ENCODE assay signal across 40 cellular contexts in the genomic region with DNA sequence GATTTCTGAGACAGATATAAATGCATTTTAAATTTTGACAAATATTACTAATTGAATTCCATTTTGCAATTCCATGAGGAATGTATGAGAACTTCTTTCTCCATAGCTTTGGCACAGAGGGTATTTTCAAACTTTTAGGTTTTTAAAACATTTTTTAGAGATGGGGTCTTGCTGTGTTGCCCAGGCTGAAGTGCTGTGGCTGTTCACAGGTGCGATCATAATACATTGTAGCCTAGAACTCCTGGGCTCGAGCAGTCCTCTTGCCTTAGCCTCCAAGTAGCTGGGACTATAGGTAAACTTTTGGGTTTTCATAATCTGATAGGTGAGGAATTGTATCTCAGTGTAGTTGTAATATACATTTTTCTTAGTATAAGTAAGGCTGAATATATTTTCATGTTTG. TPM values are rescaled to one million over a fixed set of nuclear protein-coding genes. Genes with fewer than 3 reads are reported as not detected.
"Had no signal": no experiment of that assay in that cellular context is flagged by ENCODE, and none has a peak within 500 bp of the region (broad histone marks: within the 10 kb centered on the region; RNA-seq: fewer than 3 reads in every experiment).

No MANE protein-coding gene starts in this region.

- ATAC-seq: activated naive CD4-positive, alpha-beta T cell treated with anti-CD3 and anti-CD28 coated beads, Interleukin-2, amount 50 U/mL, for 72 hours; activated naive CD8-positive, alpha-beta T cell treated with anti-CD3 and anti-CD28 coated beads, Interleukin-2, amount 50 U/mL, for 24 hours; activated T-cell treated with anti-CD3 and anti-CD28 coated beads, Interleukin-2, amount 50 U/mL, for 4 hours; activated T-cell treated with anti-CD3 and anti-CD28 coated beads, Interleukin-2, amount 50 U/mL, for 72 hours; activated T-helper 17 cell treated with anti-CD3 and anti-CD28 coated beads, Interleukin-2, amount 50 U/mL, for 72 hours; body of pancreas had no signal

- H3K4me3 Mint-ChIP-seq: activated naive CD4-positive, alpha-beta T cell treated with anti-CD3 and anti-CD28 coated beads for 36 hours; activated naive CD4-positive, alpha-beta T cell treated with anti-CD3 and anti-CD28 coated beads, Interleukin-2, amount 10 ng/mL, durations not matched to agents 7 days and 5 days; activated naive CD4-positive, alpha-beta T cell treated with anti-CD3 and anti-CD28 coated beads, Interleukin-2, amount 50 U/mL, for 24 hours; activated naive CD8-positive, alpha-beta T cell; activated naive CD8-positive, alpha-beta T cell treated with anti-CD3 and anti-CD28 coated beads for 36 hours; activated naive CD8-positive, alpha-beta T cell treated with anti-CD3 and anti-CD28 coated beads, Interleukin-2, amount 10 ng/mL, durations not matched to agents 7 days and 5 days; activated naive CD8-positive, alpha-beta T cell treated with anti-CD3 and anti-CD28 coated beads, Interleukin-2, amount 50 U/mL, for 24 hours; activated T-cell treated with anti-CD3 and anti-CD28 coated beads, Interleukin-2, amount 50 U/mL, for 24 hours; activated T-cell treated with anti-CD3 and anti-CD28 coated beads, Interleukin-2, amount 50 U/mL, for 4 hours; activated T-cell treated with anti-CD3 and anti-CD28 coated beads, Interleukin-2, amount 50 U/mL, for 72 hours; activated T-helper 1 cell treated with anti-CD3 and anti-CD28 coated beads, Interleukin-12 subunit alpha, Interleukin-12 subunit beta, Interleukin-2, Interleukin-4 antibody, amounts not matched to agents 30 ng/mL and 10 ng/mL and 1 ng/mL, durations not matched to agents 14 hours and 24 hours and 36 hours; activated T-helper 17 cell treated with anti-CD3 and anti-CD28 coated beads, Interleukin-2, amount 50 U/mL, for 72 hours; brain; central memory CD8-positive, alpha-beta T cell had no signal

- H3K36me3 Mint-ChIP-seq: activated naive CD4-positive, alpha-beta T cell treated with anti-CD3 and anti-CD28 coated beads, Interleukin-2, amount 10 ng/mL, durations not matched to agents 7 days and 5 days; activated naive CD4-positive, alpha-beta T cell treated with anti-CD3 and anti-CD28 coated beads, Interleukin-2, amount 50 U/mL, for 24 hours; activated naive CD4-positive, alpha-beta T cell treated with anti-CD3 and anti-CD28 coated beads, Interleukin-2, amount 50 U/mL, for 72 hours; activated naive CD8-positive, alpha-beta T cell treated with anti-CD3 and anti-CD28 coated beads for 36 hours; brain had no signal

- DNase-seq: activated effector memory CD4-positive, alpha-beta T cell treated with anti-CD3 and anti-CD28 coated beads, Interleukin-2, amount 50 U/mL, for 16 hours; activated effector memory CD4-positive, alpha-beta T cell treated with Interleukin-2 at 50 U/mL for 16 hours; activated gamma-delta T cell; activated gamma-delta T cell treated with Interleukin-2 at 50 U/mL for 16 hours; activated naive CD4-positive, alpha-beta T cell; activated naive CD4-positive, alpha-beta T cell treated with anti-CD3 and anti-CD28 coated beads for 36 hours; activated naive CD4-positive, alpha-beta T cell treated with anti-CD3 and anti-CD28 coated beads, Interleukin-2, amount 10 ng/mL, durations not matched to agents 7 days and 5 days; activated naive CD4-positive, alpha-beta T cell treated with anti-CD3 and anti-CD28 coated beads, Interleukin-2, amount 50 U/mL, for 16 hours; activated naive CD4-positive, alpha-beta T cell treated with Interleukin-2 at 50 U/mL for 16 hours; activated naive CD8-positive, alpha-beta T cell treated with anti-CD3 and anti-CD28 coated beads for 36 hours; activated naive CD8-positive, alpha-beta T cell treated with anti-CD3 and anti-CD28 coated beads, Interleukin-2, amount 10 ng/mL, durations not matched to agents 7 days and 5 days; activated naive CD8-positive, alpha-beta T cell treated with anti-CD3 and anti-CD28 coated beads, Interleukin-2, amount 50 U/mL, for 24 hours; activated T-cell treated with anti-CD3 and anti-CD28 coated beads, Interleukin-2, amount 50 U/mL, for 1 hour; activated T-cell treated with anti-CD3 and anti-CD28 coated beads, Interleukin-2, amount 50 U/mL, for 24 hours; activated T-cell treated with anti-CD3 and anti-CD28 coated beads, Interleukin-2, amount 50 U/mL, for 4 hours; activated T-cell treated with anti-CD3 and anti-CD28 coated beads, Interleukin-2, amount 50 U/mL, for 48 hours; activated T-cell treated with anti-CD3 and anti-CD28 coated beads, Interleukin-2, amount 50 U/mL, for 72 hours; adrenal gland; amniotic stem cell; amygdala; anterior cingulate cortex; aorta; body of pancreas; brain microvascular endothelial cell; caudate nucleus; central memory CD4-positive, alpha-beta T cell; cerebellar nuclear complex had no signal

- H3K4me3 ChIP-seq: adrenal gland, ascending aorta, body of pancreas, breast epithelium, cardiac muscle cell had no signal

- H3K27me3 Mint-ChIP-seq: activated naive CD4-positive, alpha-beta T cell treated with anti-CD3 and anti-CD28 coated beads, Interleukin-2, amount 50 U/mL, for 24 hours; activated naive CD8-positive, alpha-beta T cell treated with anti-CD3 and anti-CD28 coated beads for 36 hours; activated naive CD8-positive, alpha-beta T cell treated with anti-CD3 and anti-CD28 coated beads, Interleukin-2, amount 10 ng/mL, durations not matched to agents 7 days and 5 days; brain had no signal

- H3K27ac ChIP-seq: adrenal gland, ascending aorta, body of pancreas, brain microvascular endothelial cell, breast epithelium, cardiac muscle cell had no signal

- H3K27me3 ChIP-seq: adrenal gland, ascending aorta, body of pancreas, brain microvascular endothelial cell, breast epithelium, cardiac muscle cell had no signal

- H3K4me1 ChIP-seq: ascending aorta, body of pancreas had no signal

- H3K36me3 ChIP-seq: adrenal gland, ascending aorta, brain microvascular endothelial cell had no signal

- H3K4me1 Mint-ChIP-seq: activated naive CD8-positive, alpha-beta T cell treated with anti-CD3 and anti-CD28 coated beads, Interleukin-2, amount 10 ng/mL, durations not matched to agents 7 days and 5 days; activated T-helper 17 cell treated with anti-CD3 and anti-CD28 coated beads, Interleukin-2, amount 50 U/mL, for 72 hours; central memory CD8-positive, alpha-beta T cell had no signal

- H3K9me3 Mint-ChIP-seq: activated naive CD4-positive, alpha-beta T cell treated with anti-CD3 and anti-CD28 coated beads for 36 hours; activated naive CD4-positive, alpha-beta T cell treated with anti-CD3 and anti-CD28 coated beads, Interleukin-2, amount 10 ng/mL, durations not matched to agents 7 days and 5 days; activated naive CD4-positive, alpha-beta T cell treated with anti-CD3 and anti-CD28 coated beads, Interleukin-2, amount 50 U/mL, for 24 hours; activated naive CD4-positive, alpha-beta T cell treated with anti-CD3 and anti-CD28 coated beads, Interleukin-2, amount 50 U/mL, for 72 hours; activated naive CD8-positive, alpha-beta T cell treated with anti-CD3 and anti-CD28 coated beads for 36 hours; activated naive CD8-positive, alpha-beta T cell treated with anti-CD3 and anti-CD28 coated beads, Interleukin-2, amount 10 ng/mL, durations not matched to agents 7 days and 5 days; activated naive CD8-positive, alpha-beta T cell treated with anti-CD3 and anti-CD28 coated beads, Interleukin-2, amount 50 U/mL, for 24 hours; activated T-cell treated with anti-CD3 and anti-CD28 coated beads, Interleukin-2, amount 50 U/mL, for 24 hours; activated T-cell treated with anti-CD3 and anti-CD28 coated beads, Interleukin-2, amount 50 U/mL, for 4 hours; activated T-cell treated with anti-CD3 and anti-CD28 coated beads, Interleukin-2, amount 50 U/mL, for 72 hours; activated T-helper 1 cell treated with anti-CD3 and anti-CD28 coated beads, Interleukin-12 subunit alpha, Interleukin-12 subunit beta, Interleukin-2, Interleukin-4 antibody, amounts not matched to agents 30 ng/mL and 10 ng/mL and 1 ng/mL, durations not matched to agents 14 hours and 24 hours and 36 hours; activated T-helper 17 cell treated with anti-CD3 and anti-CD28 coated beads, Interleukin-2, amount 50 U/mL, for 72 hours; activated T-helper 2 cell treated with anti-CD3 and anti-CD28 coated beads, Interferon-gamma antibody, Interleukin-2, Interleukin-4, amounts not matched to agents 10 μg/mL and 5 μg/mL and 100 μg/mL, durations not matched to agents 14 hours and 24 hours and 36 hours; brain; central memory CD8-positive, alpha-beta T cell had no signal

- H3K27ac Mint-ChIP-seq: activated naive CD4-positive, alpha-beta T cell treated with anti-CD3 and anti-CD28 coated beads for 36 hours; activated naive CD4-positive, alpha-beta T cell treated with anti-CD3 and anti-CD28 coated beads, Interleukin-2, amount 10 ng/mL, durations not matched to agents 7 days and 5 days; activated naive CD4-positive, alpha-beta T cell treated with anti-CD3 and anti-CD28 coated beads, Interleukin-2, amount 50 U/mL, for 24 hours; activated naive CD4-positive, alpha-beta T cell treated with anti-CD3 and anti-CD28 coated beads, Interleukin-2, amount 50 U/mL, for 72 hours; activated naive CD8-positive, alpha-beta T cell; activated naive CD8-positive, alpha-beta T cell treated with anti-CD3 and anti-CD28 coated beads for 36 hours; activated naive CD8-positive, alpha-beta T cell treated with anti-CD3 and anti-CD28 coated beads, Interleukin-2, amount 10 ng/mL, durations not matched to agents 7 days and 5 days; activated naive CD8-positive, alpha-beta T cell treated with anti-CD3 and anti-CD28 coated beads, Interleukin-2, amount 50 U/mL, for 24 hours; activated T-cell treated with anti-CD3 and anti-CD28 coated beads, Interleukin-2, amount 50 U/mL, for 24 hours; activated T-cell treated with anti-CD3 and anti-CD28 coated beads, Interleukin-2, amount 50 U/mL, for 72 hours; activated T-helper 1 cell treated with anti-CD3 and anti-CD28 coated beads, Interleukin-12 subunit alpha, Interleukin-12 subunit beta, Interleukin-2, Interleukin-4 antibody, amounts not matched to agents 30 ng/mL and 10 ng/mL and 1 ng/mL, durations not matched to agents 14 hours and 24 hours and 36 hours; activated T-helper 17 cell treated with anti-CD3 and anti-CD28 coated beads, Interleukin-2, amount 50 U/mL, for 72 hours; activated T-helper 2 cell treated with anti-CD3 and anti-CD28 coated beads, Interferon-gamma antibody, Interleukin-2, Interleukin-4, amounts not matched to agents 10 μg/mL and 5 μg/mL and 100 μg/mL, durations not matched to agents 14 hours and 24 hours and 36 hours; brain had no signal

- H3K9me3 ChIP-seq: adrenal gland, ascending aorta, body of pancreas, breast epithelium had no signal

- FAIRE-seq: astrocyte, bronchial epithelial cell had no signal

RNA-seq across cellular contexts. Expression of gene ANXA3, which starts 53.4 kb away (rescaled TPM):
- total RNA-seq: activated T-helper 17 cell treated with anti-CD3 and anti-CD28 coated beads, Interleukin-2, amount 50 U/mL, for 72 hours; activated T-helper 2 cell treated with anti-CD3 and anti-CD28 coated beads, Interferon-gamma antibody, Interleukin-2, Interleukin-4, amounts not matched to agents 10 μg/mL and 5 μg/mL and 100 μg/mL, durations not matched to agents 14 hours and 24 hours and 36 hours had no signal
